14 cellular contexts compared by ENCODE assay signal in genomic region chr3:176916777-176917176, GRCh38.
DNase-seq lines count a peak whose midpoint lies in the region; ATAC-seq and TF ChIP-seq lines count a peak whose summit lies in the region.
"Had no signal": no experiment of that assay in that cellular context is flagged by ENCODE, and none has a peak within 500 bp of the region (broad histone marks: within the 10 kb centered on the region; RNA-seq: fewer than 3 reads in every experiment).

No MANE protein-coding gene starts in this region.

- peaks cover 13% of the 10 kb centered on the region for H3K36me3 Mint-ChIP-seq in Caco-2 (ENCODE audit: insufficient read depth, unreplicated experiment)

- POLR2A ChIA-PET in Caco-2 (lab: Charles Lee), result no interaction called here

- peaks cover 33% of the 10 kb centered on the region for H3K4me1 ChIP-seq in Caco-2
- H3K4me1 ChIP-seq in RWPE2 (ENCODE audit: insufficient read depth, poor library complexity, severe bottlenecking), result peaks cover 5% of the 10 kb centered on the region
- H3K4me1 ChIP-seq: psoas muscle had no signal

- DNase-seq in Caco-2 (peak; percentile 67 to 72), NCI-H1105 treated with DMSO at 0.1 percent for 48 hours (lab: John Stamatoyannopoulos, UW) (peak; percentile 90), RWPE2 (ENCODE audit: low spot score) (no peak), left colon (no peak), ecto neural progenitor cell (ENCODE audit: low spot score) (no peak), NK-92 (lab: John Stamatoyannopoulos, UW; ENCODE audit: unreplicated experiment) (no peak)
- DNase-seq: activated CD4-positive, alpha-beta T cell treated with anti-CD3 and anti-CD28 coated beads for 4 hours; activated T-cell treated with anti-CD3 and anti-CD28 coated beads, Interleukin-2, amount 50 U/mL, for 72 hours; anterior cingulate cortex; foreskin melanocyte; psoas muscle; stimulated activated CD4-positive, alpha-beta T cell treated with anti-CD3 and anti-CD28 coated beads, Interleukin-1b, Interleukin-23, amount 100 ng/mL, for 48 hours had no signal

- H3K4me3 Mint-ChIP-seq in Caco-2 (ENCODE audit: unreplicated experiment), result peak overlapping the region; percentile 43
- H3K4me3 Mint-ChIP-seq: activated T-cell treated with anti-CD3 and anti-CD28 coated beads, Interleukin-2, amount 50 U/mL, for 72 hours had no signal

- H3K27ac Mint-ChIP-seq in Caco-2 (ENCODE audit: unreplicated experiment), result peak overlapping the region; percentile 71
- H3K27ac Mint-ChIP-seq: activated T-cell treated with anti-CD3 and anti-CD28 coated beads, Interleukin-2, amount 50 U/mL, for 72 hours had no signal

- H3K27me3 ChIP-seq in Caco-2 (replicated peaks; ENCODE audit: control insufficient read depth, insufficient read depth, low read length) (no peaks in the 10 kb centered on the region), RWPE2 (ENCODE audit: insufficient read depth, poor library complexity, severe bottlenecking) (no peaks in the 10 kb centered on the region)

- H3K36me3 ChIP-seq in Caco-2 (ENCODE audit: control insufficient read depth, insufficient read depth, low read length) (no peaks in the 10 kb centered on the region), RWPE2 (ENCODE audit: low read depth) (no peaks in the 10 kb centered on the region)

- CTCF ChIA-PET in Caco-2 (lab: Charles Lee), result no interaction called here

- TF ChIP-seq CTCF in Caco-2 (IDR thresholded peaks at IDR 0.05; ENCODE audit: insufficient read depth in 1 of 2, low read depth in 1 of 2, low read length in 1 of 2, severe bottlenecking in 1 of 2, unreplicated experiment in 1 of 2) (no peak), RWPE2 (IDR thresholded peaks at IDR 0.05; ENCODE audit: poor library complexity, severe bottlenecking) (no peak)

- H3K9me3 ChIP-seq in Caco-2 (peaks cover 9% of the 10 kb centered on the region; the same call in 1 of the 2 replicates), RWPE2 (ENCODE audit: severe bottlenecking) (no peaks in the 10 kb centered on the region)
- H3K9me3 ChIP-seq: psoas muscle had no signal

- peaks cover 21% of the 10 kb centered on the region for H3K4me1 Mint-ChIP-seq in Caco-2 (ENCODE audit: low read depth, unreplicated experiment)

- no peak overlapping the region for H3K4me3 ChIP-seq in Caco-2 (ENCODE audit: low read depth, low read length)
- no peak overlapping the region for H3K4me3 ChIP-seq in RWPE2 (ENCODE audit: severe bottlenecking)
- H3K4me3 ChIP-seq: psoas muscle had no signal

- no peak overlapping the region for H3K27ac ChIP-seq in RWPE2 (ENCODE audit: poor library complexity, severe bottlenecking)
- H3K27ac ChIP-seq: psoas muscle had no signal

- BruUV-seq in Caco-2 (replicated peaks; lab: Mats Ljungman, UMichigan), result no TSS peak

- ATAC-seq in RWPE2 (ENCODE audit: low read depth) (peak; percentile 71), left colon (peak; percentile 46), HG03469 (IDR thresholded peaks at IDR 0.05; ENCODE audit: unreplicated experiment) (no peak), HG03460 (IDR thresholded peaks at IDR 0.05; ENCODE audit: unreplicated experiment) (no peak)
- ATAC-seq: activated T-cell treated with anti-CD3 and anti-CD28 coated beads, Interleukin-2, amount 50 U/mL, for 72 hours; psoas muscle had no signal

- peaks cover 21% of the 10 kb centered on the region for H3K9me3 Mint-ChIP-seq in Caco-2 (ENCODE audit: unreplicated experiment)
- H3K9me3 Mint-ChIP-seq: activated T-cell treated with anti-CD3 and anti-CD28 coated beads, Interleukin-2, amount 50 U/mL, for 72 hours had no signal

- intact Hi-C loops in Caco-2 (cut with micrococcal nuclease; ENCODE audit: unreplicated experiment), result no loop called here
- intact Hi-C loops in left colon (cut with DNase I, micrococcal nuclease), result no loop called here

- no peaks in the 10 kb centered on the region for H3K27me3 Mint-ChIP-seq in Caco-2 (ENCODE audit: insufficient read depth, unreplicated experiment)

Comparison
In these comparisons a context has a peak if more than half of its experiments do, and no peak if none do; other contexts are left out.
1. DNase-seq: peak in Caco-2 (2 of 2) and NCI-H1105 treated with DMSO at 0.1 percent for 48 hours (single experiment); none in RWPE2 (single experiment), left colon (0 of 2), ecto neural progenitor cell (single experiment) and NK-92 (single experiment).
2. ATAC-seq: peak in RWPE2 (single experiment) and left colon (single experiment); none in HG03469 (single experiment) and HG03460 (single experiment).